ENCODE assay signal across 13 cellular contexts in genomic region chr16:28495098-28495793, GRCh38. TPM values are rescaled to one million over a fixed set of nuclear protein-coding genes. Genes with fewer than 3 reads are reported as not detected.
DNase-seq lines count a peak whose midpoint lies in the region; ATAC-seq lines count a peak whose summit lies in the region.
"Had no signal": no experiment of that assay in that cellular context is flagged by ENCODE, and none has a peak within 500 bp of the region (broad histone marks: within the 10 kb centered on the region; RNA-seq: fewer than 3 reads in every experiment).

No MANE protein-coding gene starts in this region.

- peak overlapping the region; percentile 94 for H3K4me3 Mint-ChIP-seq in activated CD4-positive, alpha-beta T cell treated with anti-CD3 and anti-CD28 coated beads for 36 hours
- H3K4me3 Mint-ChIP-seq in activated CD4-positive, alpha-beta memory T cell treated with anti-CD3 and anti-CD28 coated beads, Interleukin-2, amount 10 ng/mL, durations not matched to agents 7 days and 5 days: peak overlapping the region; percentile 97

- no peak for ATAC-seq in activated CD4-positive, alpha-beta T cell treated with anti-CD3 and anti-CD28 coated beads for 36 hours
- ATAC-seq in left colon (peak; percentile 52), GM18519 (IDR thresholded peaks at IDR 0.05; ENCODE audit: low FRiP score, unreplicated experiment) (no peak), HG02870 (IDR thresholded peaks at IDR 0.05; ENCODE audit: unreplicated experiment) (no peak)

- H3K4me1 Mint-ChIP-seq in activated CD4-positive, alpha-beta T cell treated with anti-CD3 and anti-CD28 coated beads for 36 hours: peaks cover 50% of the 10 kb centered on the region
- H3K4me1 Mint-ChIP-seq in activated CD4-positive, alpha-beta memory T cell treated with anti-CD3 and anti-CD28 coated beads, Interleukin-2, amount 10 ng/mL, durations not matched to agents 7 days and 5 days: peaks cover 63% of the 10 kb centered on the region

- in situ Hi-C loops in ACHN (cut with HindIII; ENCODE audit: low pct_ligation_motif_present, low pct_unique_long_range_greater_than_20kb, low sequenced_read_pairs): no loop called here

- DNase-seq in activated CD4-positive, alpha-beta T cell treated with anti-CD3 and anti-CD28 coated beads for 36 hours: peak; percentile 21
- DNase-seq in activated CD4-positive, alpha-beta T cell treated with anti-CD3 and anti-CD28 coated beads for 48 hours: no peak
- DNase-seq in activated CD4-positive, alpha-beta memory T cell treated with anti-CD3 and anti-CD28 coated beads, Interleukin-2, amount 10 ng/mL, durations not matched to agents 7 days and 5 days: no peak
- DNase-seq in left colon (peak; percentile 66 to 74), substantia nigra (lab: John Stamatoyannopoulos, UW) (peak in 3 of 49 donors; percentile 7 to 19 (median 10)), ACHN (no peak)
- DNase-seq: GM23248, NCI-H2081 treated with DMSO at 0.1 percent for 48 hours had no signal

- POLR2A ChIA-PET in activated CD4-positive, alpha-beta T cell treated with anti-CD3 and anti-CD28 coated beads for 36 hours (lab: Charles Lee): interaction anchor here (0.6 kb wide), 2 partner anchors 8 to 204 kb away, joined by 3 to 4 read pairs; no protein-coding TSS in a partner anchor
- POLR2A ChIA-PET in activated CD4-positive, alpha-beta memory T cell treated with anti-CD3 and anti-CD28 coated beads, Interleukin-2, amount 10 ng/mL, durations not matched to agents 7 days and 5 days (lab: Charles Lee): interaction anchor here (0.7 to 2.3 kb wide), 7 partner anchors 12 to 284 kb away, joined by 3 to 14 read pairs (median 6); partner anchors contain the start of genes NPIPB7 and SGF29

- no peaks in the 10 kb centered on the region for H3K9me3 Mint-ChIP-seq in activated CD4-positive, alpha-beta T cell treated with anti-CD3 and anti-CD28 coated beads for 36 hours (ENCODE audit: low read depth)
- no peaks in the 10 kb centered on the region for H3K9me3 Mint-ChIP-seq in activated CD4-positive, alpha-beta memory T cell treated with anti-CD3 and anti-CD28 coated beads, Interleukin-2, amount 10 ng/mL, durations not matched to agents 7 days and 5 days

- CTCF ChIA-PET in activated CD4-positive, alpha-beta T cell treated with anti-CD3 and anti-CD28 coated beads for 36 hours (lab: Charles Lee): no interaction called here
- CTCF ChIA-PET in activated CD4-positive, alpha-beta memory T cell treated with anti-CD3 and anti-CD28 coated beads, Interleukin-2, amount 10 ng/mL, durations not matched to agents 7 days and 5 days (lab: Charles Lee): no interaction called here

- no peaks in the 10 kb centered on the region for H3K27me3 Mint-ChIP-seq in activated CD4-positive, alpha-beta T cell treated with anti-CD3 and anti-CD28 coated beads for 36 hours
- H3K27me3 Mint-ChIP-seq in activated CD4-positive, alpha-beta memory T cell treated with anti-CD3 and anti-CD28 coated beads, Interleukin-2, amount 10 ng/mL, durations not matched to agents 7 days and 5 days: no peaks in the 10 kb centered on the region

- peak overlapping the region; percentile 97 for H3K27ac Mint-ChIP-seq in activated CD4-positive, alpha-beta T cell treated with anti-CD3 and anti-CD28 coated beads for 36 hours
- peak overlapping the region; percentile 98 for H3K27ac Mint-ChIP-seq in activated CD4-positive, alpha-beta memory T cell treated with anti-CD3 and anti-CD28 coated beads, Interleukin-2, amount 10 ng/mL, durations not matched to agents 7 days and 5 days

- peak overlapping the region; percentile 22 for H3K27ac ChIP-seq in substantia nigra (ENCODE audit: low read depth, low read length, poor library complexity, severe bottlenecking)
- H3K27ac ChIP-seq: GM23248 had no signal

- intact Hi-C loops in activated CD4-positive, alpha-beta T cell treated with anti-CD3 and anti-CD28 coated beads for 36 hours (cut with DNase I, micrococcal nuclease): loop anchor here in 1 of 2 experiments (2.0 kb wide), 1 partner anchor 60 kb away; no protein-coding TSS in a partner anchor
- intact Hi-C loops in left colon (cut with DNase I, micrococcal nuclease): no loop called here

- H3K36me3 Mint-ChIP-seq in activated CD4-positive, alpha-beta T cell treated with anti-CD3 and anti-CD28 coated beads for 36 hours (ENCODE audit: low read depth): peaks cover 5% of the 10 kb centered on the region
- peaks cover 47% of the 10 kb centered on the region for H3K36me3 Mint-ChIP-seq in activated CD4-positive, alpha-beta memory T cell treated with anti-CD3 and anti-CD28 coated beads, Interleukin-2, amount 10 ng/mL, durations not matched to agents 7 days and 5 days (ENCODE audit: low read depth)

RNA-seq across cellular contexts. Expression of gene APOBR, which starts 0.8 kb away (rescaled TPM):
- 1 to 10 TPM; 1.8 to 2.4 TPM for total RNA-seq in activated CD4-positive, alpha-beta T cell treated with anti-CD3 and anti-CD28 coated beads for 36 hours
- total RNA-seq in activated CD4-positive, alpha-beta memory T cell treated with anti-CD3 and anti-CD28 coated beads, Interleukin-2, amount 10 ng/mL, durations not matched to agents 7 days and 5 days: 10 to 100 TPM; 20.9 TPM
- total RNA-seq in left colon: 10 to 100 TPM; 49.8 to 96.0 TPM
- total RNA-seq: A673, GM23248 had no signal

RNA-seq across cellular contexts. Expression of gene CLN3, which starts 3.4 kb away (rescaled TPM):
- 10 to 100 TPM; 19.0 to 24.6 TPM for total RNA-seq in activated CD4-positive, alpha-beta T cell treated with anti-CD3 and anti-CD28 coated beads for 36 hours
- total RNA-seq in activated CD4-positive, alpha-beta memory T cell treated with anti-CD3 and anti-CD28 coated beads, Interleukin-2, amount 10 ng/mL, durations not matched to agents 7 days and 5 days: 10 to 100 TPM; 42.9 to 45.4 TPM
- 100 to 1,000 TPM in 1 of 2 donors, 10 to 100 TPM in 1; 84.0 to 142 TPM for total RNA-seq in left colon

RNA-seq across cellular contexts. Expression of gene IL27, which starts 11.4 kb away (rescaled TPM):
- total RNA-seq in activated CD4-positive, alpha-beta T cell treated with anti-CD3 and anti-CD28 coated beads for 36 hours: not detected
- not detected for total RNA-seq in activated CD4-positive, alpha-beta memory T cell treated with anti-CD3 and anti-CD28 coated beads, Interleukin-2, amount 10 ng/mL, durations not matched to agents 7 days and 5 days
- not detected for total RNA-seq in left colon
- total RNA-seq: A673; GM23248; mucosa of gallbladder; T-helper 1 cell treated with Interleukin-12 subunit alpha and Interleukin-12 subunit beta and Interleukin-4 antibody, amounts not matched to agents 30 ng/mL and 1 ng/mL, for 36 hours had no signal

RNA-seq across cellular contexts. Expression of gene NPIPB7, which starts 23.1 kb away (rescaled TPM):
- under 1 TPM in 1 of 2 experiments, not detected in 1; 0.42 TPM for total RNA-seq in activated CD4-positive, alpha-beta T cell treated with anti-CD3 and anti-CD28 coated beads for 36 hours
- under 1 TPM in 1 of 2 experiments, not detected in 1; 0.25 TPM for total RNA-seq in activated CD4-positive, alpha-beta memory T cell treated with anti-CD3 and anti-CD28 coated beads, Interleukin-2, amount 10 ng/mL, durations not matched to agents 7 days and 5 days
- under 1 TPM in 1 of 2 donors, not detected in 1; 0.21 TPM for total RNA-seq in left colon
- total RNA-seq: A673, GM23248 had no signal

RNA-seq across cellular contexts. Expression of gene NUPR1, which starts 43.5 kb away (rescaled TPM):
- total RNA-seq in activated CD4-positive, alpha-beta T cell treated with anti-CD3 and anti-CD28 coated beads for 36 hours: not detected
- total RNA-seq in activated CD4-positive, alpha-beta memory T cell treated with anti-CD3 and anti-CD28 coated beads, Interleukin-2, amount 10 ng/mL, durations not matched to agents 7 days and 5 days: not detected
- total RNA-seq in left colon: 100 to 1,000 TPM in 1 of 2 donors, 10 to 100 TPM in 1; 52.2 to 106 TPM
- total RNA-seq: T-helper 1 cell treated with Interleukin-12 subunit alpha and Interleukin-12 subunit beta and Interleukin-4 antibody, amounts not matched to agents 30 ng/mL and 1 ng/mL, for 36 hours had no signal

Comparison
In these comparisons a context has a peak if more than half of its experiments do, and no peak if none do; other contexts are left out.
1. DNase-seq: peak in activated CD4-positive, alpha-beta T cell treated with anti-CD3 and anti-CD28 coated beads for 36 hours (single experiment) and left colon (2 of 2); none in activated CD4-positive, alpha-beta T cell treated with anti-CD3 and anti-CD28 coated beads for 48 hours (single experiment), activated CD4-positive, alpha-beta memory T cell treated with anti-CD3 and anti-CD28 coated beads, Interleukin-2, amount 10 ng/mL, durations not matched to agents 7 days and 5 days (single experiment) and ACHN (single experiment).
2. RNA of gene APOBR, which starts 0.8 kb away (total RNA-seq): 49.8 to 96.0 TPM in left colon and 20.9 TPM in activated CD4-positive, alpha-beta memory T cell treated with anti-CD3 and anti-CD28 coated beads, Interleukin-2, amount 10 ng/mL, durations not matched to agents 7 days and 5 days; 1.8 to 2.4 TPM in activated CD4-positive, alpha-beta T cell treated with anti-CD3 and anti-CD28 coated beads for 36 hours; every median in the first group is over 4 times any median in the second.